ENCODE assay signal across 2 cellular contexts in the genomic region with DNA sequence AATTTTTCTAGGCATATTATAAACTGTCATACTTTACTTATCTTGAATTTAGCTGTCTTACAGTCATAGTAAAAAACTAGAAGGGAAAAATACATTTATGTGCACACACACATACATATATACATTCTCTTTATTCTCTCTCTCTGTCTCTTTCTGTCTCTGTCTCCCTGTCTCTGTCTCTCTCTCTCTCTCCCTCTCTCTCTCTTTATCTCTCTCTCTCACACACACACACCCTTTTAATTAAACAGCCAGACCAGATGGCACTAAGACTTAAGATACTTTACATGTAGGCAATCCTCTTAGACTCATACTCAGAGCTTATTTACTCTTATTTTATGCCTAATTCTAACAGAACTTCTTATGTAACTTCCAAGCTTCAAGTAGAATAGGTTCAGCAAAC.
TF ChIP-seq lines count a peak whose summit lies in the region.

No MANE protein-coding gene starts in this region.

TF ChIP-seq in A549, 52 proteins besides CTCF, POLR2A, EP300 and RAD21:
- TF ChIP-seq CHD2 (IDR thresholded peaks at IDR 0.05; ENCODE audit: low read length, partially characterized antibody) (no peak), HEYL (CRISPR knock-in tag; IDR thresholded peaks at IDR 0.05) (no peak), FOSL2 (IDR thresholded peaks at IDR 0.05) (no peak), FOSL2 (CRISPR knock-in tag; IDR thresholded peaks at IDR 0.05) (no peak), TFCP2L1 (CRISPR knock-in tag; IDR thresholded peaks at IDR 0.05) (no peak), ZC3H11A (IDR thresholded peaks at IDR 0.05) (no peak), RCOR1 (IDR thresholded peaks at IDR 0.05; ENCODE audit: low read depth, low read length) (no peak), NR3C1 (IDR thresholded peaks at IDR 0.05) (no peak), FOSB (CRISPR knock-in tag; IDR thresholded peaks at IDR 0.05) (no peak)
- TF ChIP-seq, protein P1, sequence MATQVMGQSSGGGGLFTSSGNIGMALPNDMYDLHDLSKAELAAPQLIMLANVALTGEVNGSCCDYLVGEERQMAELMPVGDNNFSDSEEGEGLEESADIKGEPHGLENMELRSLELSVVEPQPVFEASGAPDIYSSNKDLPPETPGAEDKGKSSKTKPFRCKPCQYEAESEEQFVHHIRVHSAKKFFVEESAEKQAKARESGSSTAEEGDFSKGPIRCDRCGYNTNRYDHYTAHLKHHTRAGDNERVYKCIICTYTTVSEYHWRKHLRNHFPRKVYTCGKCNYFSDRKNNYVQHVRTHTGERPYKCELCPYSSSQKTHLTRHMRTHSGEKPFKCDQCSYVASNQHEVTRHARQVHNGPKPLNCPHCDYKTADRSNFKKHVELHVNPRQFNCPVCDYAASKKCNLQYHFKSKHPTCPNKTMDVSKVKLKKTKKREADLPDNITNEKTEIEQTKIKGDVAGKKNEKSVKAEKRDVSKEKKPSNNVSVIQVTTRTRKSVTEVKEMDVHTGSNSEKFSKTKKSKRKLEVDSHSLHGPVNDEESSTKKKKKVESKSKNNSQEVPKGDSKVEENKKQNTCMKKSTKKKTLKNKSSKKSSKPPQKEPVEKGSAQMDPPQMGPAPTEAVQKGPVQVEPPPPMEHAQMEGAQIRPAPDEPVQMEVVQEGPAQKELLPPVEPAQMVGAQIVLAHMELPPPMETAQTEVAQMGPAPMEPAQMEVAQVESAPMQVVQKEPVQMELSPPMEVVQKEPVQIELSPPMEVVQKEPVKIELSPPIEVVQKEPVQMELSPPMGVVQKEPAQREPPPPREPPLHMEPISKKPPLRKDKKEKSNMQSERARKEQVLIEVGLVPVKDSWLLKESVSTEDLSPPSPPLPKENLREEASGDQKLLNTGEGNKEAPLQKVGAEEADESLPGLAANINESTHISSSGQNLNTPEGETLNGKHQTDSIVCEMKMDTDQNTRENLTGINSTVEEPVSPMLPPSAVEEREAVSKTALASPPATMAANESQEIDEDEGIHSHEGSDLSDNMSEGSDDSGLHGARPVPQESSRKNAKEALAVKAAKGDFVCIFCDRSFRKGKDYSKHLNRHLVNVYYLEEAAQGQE (IDR thresholded peaks at IDR 0.05) = no peak
TF ChIP-seq in A549: peak in this region for 0.

TF ChIP-seq in H1, 55 proteins besides CTCF, POLR2A, EP300 and RAD21:
- no peak for TF ChIP-seq HDAC2 (IDR thresholded peaks at IDR 0.05; ENCODE audit: borderline replicate concordance in 1 of 2, low read depth in 2 of 2, low read length in 2 of 2)
- no peak for TF ChIP-seq CHD2 (IDR thresholded peaks at IDR 0.05; ENCODE audit: low read length)
- TF ChIP-seq HDAC6 (IDR thresholded peaks at IDR 0.05; ENCODE audit: low read depth, low read length) = no peak
- TF ChIP-seq ASH2L (IDR thresholded peaks at IDR 0.05; ENCODE audit: low read length) = no peak
- no peak for TF ChIP-seq GABPA (IDR thresholded peaks at IDR 0.05; ENCODE audit: borderline replicate concordance, insufficient read depth, low read length)
- no peak for TF ChIP-seq BCL11A (IDR thresholded peaks at IDR 0.05; ENCODE audit: low read depth in 2 of 2, low read length in 2 of 2)
- TF ChIP-seq SUZ12 (IDR thresholded peaks at IDR 0.05; ENCODE audit: low read length) = no peak
- no peak for TF ChIP-seq JUND (IDR thresholded peaks at IDR 0.05; ENCODE audit: low read length)
- TF ChIP-seq, protein P2, sequence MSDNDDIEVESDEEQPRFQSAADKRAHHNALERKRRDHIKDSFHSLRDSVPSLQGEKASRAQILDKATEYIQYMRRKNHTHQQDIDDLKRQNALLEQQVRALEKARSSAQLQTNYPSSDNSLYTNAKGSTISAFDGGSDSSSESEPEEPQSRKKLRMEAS (IDR thresholded peaks at IDR 0.05) = no peak
